In genomic region chr5:133287500-133287899, GRCh38 we compare ENCODE assay signal across 8 cellular contexts.
DNase-seq lines count a peak whose midpoint lies in the region; ATAC-seq and FAIRE-seq lines count a peak whose summit lies in the region.

No MANE protein-coding gene starts in this region.

- FAIRE-seq in GM19239 (lab: Jason Lieb, UNC): no peak

- DNase-seq in NCI-H82 (lab: John Stamatoyannopoulos, UW) (peak; percentile 47), NCI-H82 treated with DMSO at 0.1 percent for 48 hours (lab: John Stamatoyannopoulos, UW; ENCODE audit: unreplicated experiment) (no peak), NCI-H460 (ENCODE audit: extremely low read depth, low read depth) (peak; percentile 26), kidney tubule cell (ENCODE audit: low spot score) (peak; percentile 35), substantia nigra (lab: John Stamatoyannopoulos, UW) (peak in 32 of 49 donors; percentile 4 to 74 (median 36)), GM19239 (ENCODE audit: insufficient read length, low spot score) (no peak)
- DNase-seq in activated naive CD4-positive, alpha-beta T cell treated with anti-CD3 and anti-CD28 coated beads, Interleukin-2, amount 50 U/mL, for 72 hours (ENCODE audit: low spot score in 2 of 2): peak in 1 of 2 donors; percentile 36

- H3K27ac Mint-ChIP-seq in activated naive CD4-positive, alpha-beta T cell treated with anti-CD3 and anti-CD28 coated beads, Interleukin-2, amount 50 U/mL, for 72 hours: peak overlapping the region in 1 of 2 donors; percentile 7

- no peaks in the 10 kb centered on the region for H3K36me3 Mint-ChIP-seq in activated naive CD4-positive, alpha-beta T cell treated with anti-CD3 and anti-CD28 coated beads, Interleukin-2, amount 50 U/mL, for 72 hours

- H3K27ac ChIP-seq in substantia nigra (ENCODE audit: low read depth, low read length, poor library complexity, severe bottlenecking): no peak overlapping the region

- no peaks in the 10 kb centered on the region for H3K9me3 Mint-ChIP-seq in activated naive CD4-positive, alpha-beta T cell treated with anti-CD3 and anti-CD28 coated beads, Interleukin-2, amount 50 U/mL, for 72 hours

- peak; percentile 53 to 71 for ATAC-seq in activated naive CD4-positive, alpha-beta T cell treated with anti-CD3 and anti-CD28 coated beads, Interleukin-2, amount 50 U/mL, for 72 hours
- no peak for ATAC-seq in HG03460 (IDR thresholded peaks at IDR 0.05; ENCODE audit: unreplicated experiment)

Comparison
In these comparisons a context has a peak if more than half of its experiments do, and no peak if none do; other contexts are left out.
1. DNase-seq: peak in NCI-H82 (single experiment), NCI-H460 (single experiment), kidney tubule cell (single experiment) and substantia nigra (32 of 49); none in NCI-H82 treated with DMSO at 0.1 percent for 48 hours (single experiment) and GM19239 (single experiment).